ENCODE assay signal across 15 cellular contexts in genomic region chr9:68562456-68562855, GRCh38. TPM values are rescaled to one million over a fixed set of nuclear protein-coding genes. Genes with fewer than 3 reads are reported as not detected.
DNase-seq lines count a peak whose midpoint lies in the region; ATAC-seq and TF ChIP-seq lines count a peak whose summit lies in the region.
"Had no signal": no experiment of that assay in that cellular context is flagged by ENCODE, and none has a peak within 500 bp of the region (broad histone marks: within the 10 kb centered on the region; RNA-seq: fewer than 3 reads in every experiment).

No MANE protein-coding gene starts in this region.

- no peak overlapping the region for H2BK120ac ChIP-seq in mesendoderm (ENCODE audit: low read depth, low read length)

- peaks cover 26% of the 10 kb centered on the region; the same call in 2 of the 3 replicates for H3K4me1 Mint-ChIP-seq in GM23338
- peaks cover 15% of the 10 kb centered on the region for H3K4me1 Mint-ChIP-seq in endodermal cell

- H3K4me1 ChIP-seq in GM23338 (ENCODE audit: insufficient read depth) (peaks cover 24% of the 10 kb centered on the region), NT2/D1 (ENCODE audit: insufficient read depth, insufficient read length) (peaks cover 3% of the 10 kb centered on the region), endodermal cell (ENCODE audit: control insufficient read depth, insufficient read depth, low read length) (no peaks in the 10 kb centered on the region), mesendoderm (ENCODE audit: control insufficient read depth, low read depth, low read length) (no peaks in the 10 kb centered on the region)
- H3K4me1 ChIP-seq: Caco-2, HAP-1 had no signal

- no peaks in the 10 kb centered on the region for H3K79me1 ChIP-seq in mesendoderm (ENCODE audit: low read length)

- H2BK15ac ChIP-seq in mesendoderm (replicated peaks; ENCODE audit: low read depth), result no peak overlapping the region

- no peak overlapping the region for H3K56ac ChIP-seq in mesendoderm (ENCODE audit: low read length)

- H2BK5ac ChIP-seq in mesendoderm (ENCODE audit: low read length), result no peak overlapping the region

- H3K9ac ChIP-seq in NT2/D1 (ENCODE audit: insufficient read length, low read depth), result no peak overlapping the region
- H3K9ac ChIP-seq in endodermal cell (ENCODE audit: extremely low read depth, low read length, poor library complexity, severe bottlenecking), result no peak overlapping the region
- H3K9ac ChIP-seq in mesendoderm (ENCODE audit: low read length), result no peak overlapping the region

- H4K8ac ChIP-seq in mesendoderm (ENCODE audit: low read depth, low read length), result no peak overlapping the region

- H3K36me3 Mint-ChIP-seq in GM23338 (ENCODE audit: low read depth) (no peaks in the 10 kb centered on the region), endodermal cell (ENCODE audit: low read depth) (no peaks in the 10 kb centered on the region)
- H3K36me3 Mint-ChIP-seq: CD8-positive, alpha-beta memory T cell had no signal

- H2AFZ ChIP-seq in GM23338, result no peak overlapping the region

- H3K27ac Mint-ChIP-seq in GM23338, result no peak overlapping the region
- H3K27ac Mint-ChIP-seq in endodermal cell, result no peak overlapping the region

- peaks cover 13% of the 10 kb centered on the region for H3K27me3 Mint-ChIP-seq in GM23338 (ENCODE audit: insufficient read depth, low read depth, poor library complexity)
- peaks cover 97% of the 10 kb centered on the region for H3K27me3 Mint-ChIP-seq in endodermal cell (ENCODE audit: insufficient read depth)

- no peak overlapping the region for H2AK5ac ChIP-seq in mesendoderm (ENCODE audit: low read length)

- 38 to 53% methylated on average over 2 of the region's 2 CpGs for WGBS in endodermal cell (ENCODE audit: insufficient coverage in 1 of 2, insufficient read length in 1 of 2), 2 experiments
- no CpG with 5 or more reads among the region's 2 CpGs for WGBS in mesendoderm (ENCODE audit: extremely low coverage, insufficient coverage, low lambda C conversion rate)

- no peak overlapping the region for H4K5ac ChIP-seq in mesendoderm (ENCODE audit: low read length)

- H3K27me3 ChIP-seq in GM23338 (ENCODE audit: insufficient read depth), result no peaks in the 10 kb centered on the region; the same call in 1 of the 2 replicates
- H3K27me3 ChIP-seq in NT2/D1 (ENCODE audit: insufficient read depth, insufficient read length), result peaks cover 8% of the 10 kb centered on the region
- peaks cover 43% of the 10 kb centered on the region for H3K27me3 ChIP-seq in endodermal cell (ENCODE audit: control insufficient read depth, insufficient read depth, low read length, poor library complexity, severe bottlenecking)
- no peaks in the 10 kb centered on the region for H3K27me3 ChIP-seq in mesendoderm (ENCODE audit: insufficient read depth, low read length, poor library complexity)

- H3K4ac ChIP-seq in mesendoderm (ENCODE audit: low read depth, low read length), result no peak overlapping the region

- H3K9me3 ChIP-seq in NT2/D1 (ENCODE audit: insufficient read depth, low read length), result no peaks in the 10 kb centered on the region
- no peaks in the 10 kb centered on the region for H3K9me3 ChIP-seq in endodermal cell (ENCODE audit: control insufficient read depth, low read length)
- H3K9me3 ChIP-seq: Caco-2, HAP-1 had no signal

- no peak overlapping the region for H3K4me3 ChIP-seq in GM23338
- no peak overlapping the region for H3K4me3 ChIP-seq in NT2/D1 (ENCODE audit: insufficient read length, low read depth)
- no peak overlapping the region for H3K4me3 ChIP-seq in endodermal cell (ENCODE audit: low read length)
- no peak overlapping the region for H3K4me3 ChIP-seq in mesendoderm (ENCODE audit: low read length)
- H3K4me3 ChIP-seq: HAP-1, K562 had no signal

- peak; percentile 78 for ATAC-seq in GM23338
- ATAC-seq in HG02970 (IDR thresholded peaks at IDR 0.05; ENCODE audit: low FRiP score, unreplicated experiment), result no peak
- ATAC-seq: K562 had no signal

- no peak overlapping the region for H3K23ac ChIP-seq in mesendoderm (ENCODE audit: low read length)

- TF ChIP-seq CTCF in GM23338 (conservative IDR thresholded peaks at IDR 0.05; ENCODE audit: low read depth in 2 of 2) (no peak), endodermal cell (conservative IDR thresholded peaks at IDR 0.05) (no peak)

- no peaks in the 10 kb centered on the region for H4K20me1 ChIP-seq in GM23338 (replicated peaks; ENCODE audit: insufficient read depth)

- H3K9me2 ChIP-seq in GM23338 (ENCODE audit: insufficient read depth), result no peaks in the 10 kb centered on the region

- no peak overlapping the region for H3K4me3 Mint-ChIP-seq in GM23338
- H3K4me3 Mint-ChIP-seq in endodermal cell, result no peak overlapping the region
- H3K4me3 Mint-ChIP-seq: CD8-positive, alpha-beta memory T cell had no signal

- H3K79me2 ChIP-seq in GM23338 (replicated peaks; ENCODE audit: insufficient read depth) (no peaks in the 10 kb centered on the region), mesendoderm (ENCODE audit: control insufficient read depth, insufficient read depth, low read length) (no peaks in the 10 kb centered on the region)

- H3K27ac ChIP-seq in GM23338 (ENCODE audit: low read depth) (no peak overlapping the region), endodermal cell (ENCODE audit: low read depth, low read length) (no peak overlapping the region), mesendoderm (ENCODE audit: low read depth, low read length) (no peak overlapping the region)

- H3K36me3 ChIP-seq in GM23338 (ENCODE audit: insufficient read depth) (no peaks in the 10 kb centered on the region), NT2/D1 (ENCODE audit: insufficient read depth, insufficient read length, low read length) (no peaks in the 10 kb centered on the region), endodermal cell (ENCODE audit: control insufficient read depth, insufficient read depth, low read length) (no peaks in the 10 kb centered on the region), mesendoderm (ENCODE audit: control insufficient read depth, insufficient read depth, low read length) (no peaks in the 10 kb centered on the region)
- H3K36me3 ChIP-seq: HAP-1 had no signal

- H3F3A ChIP-seq in GM23338 (replicated peaks; ENCODE audit: low read depth), result no peaks in the 10 kb centered on the region

- DNase-seq in GM23338 (ENCODE audit: low spot score) (peak; percentile 61), NT2/D1 (ENCODE audit: low read depth, low spot score) (peak; percentile 44), endodermal cell (peak; percentile 58), mesendoderm (peak; percentile 23), mucosa of gallbladder (ENCODE audit: low spot score) (no peak), NCI-H1105 treated with DMSO at 0.1 percent for 48 hours (lab: John Stamatoyannopoulos, UW) (no peak), amniotic stem cell (lab: John Stamatoyannopoulos, UW) (no peak)
- DNase-seq: Caco-2; CD8-positive, alpha-beta memory T cell; DMS53 had no signal

- H3K9me3 Mint-ChIP-seq in GM23338, result no peaks in the 10 kb centered on the region
- H3K9me3 Mint-ChIP-seq in endodermal cell, result no peaks in the 10 kb centered on the region
- H3K9me3 Mint-ChIP-seq: CD8-positive, alpha-beta memory T cell had no signal

- H3K18ac ChIP-seq in mesendoderm (ENCODE audit: low read length), result no peak overlapping the region

- peak overlapping the region; percentile 7; the same call in 1 of the 2 replicates for H3K4me2 ChIP-seq in GM23338
- no peak overlapping the region for H3K4me2 ChIP-seq in mesendoderm (ENCODE audit: low read length)

RNA-seq across cellular contexts. Expression of gene TMEM252, which starts 21.8 kb away (rescaled TPM):
- total RNA-seq in GM23338 (2014; rRNA removed; shearing (Covaris generic)), result not detected in 2 replicates
- not detected in 2 replicates for polyA plus RNA-seq in GM23338 (2016; fragmentation: Nextera tagmentation; extraction: Ambion mirVana)
- total RNA-seq in endodermal cell, result not detected
- polyA plus RNA-seq in endodermal cell (2013, experiment 1 of 2), result not detected
- polyA plus RNA-seq in endodermal cell (2013, experiment 2 of 2), result not detected
- polyA plus RNA-seq in mesendoderm (2013, experiment 1 of 2), result not detected
- polyA plus RNA-seq in mesendoderm (2013, experiment 2 of 2), result not detected
- not detected for total RNA-seq in mucosa of gallbladder
- total RNA-seq: A673; Caco-2; CD8-positive, alpha-beta memory T cell; K562 had no signal
- polyA plus RNA-seq: BJ; CD8-positive, alpha-beta memory T cell; K562 had no signal

Comparison
In these comparisons a context has a peak if more than half of its experiments do, and no peak if none do; other contexts are left out.
1. DNase-seq: peak in GM23338 (single experiment), NT2/D1 (single experiment), endodermal cell (single experiment) and mesendoderm (single experiment); none in mucosa of gallbladder (single experiment), NCI-H1105 treated with DMSO at 0.1 percent for 48 hours (single experiment) and amniotic stem cell (single experiment).